ENCODE assay signal across 7 cellular contexts in the genomic region with DNA sequence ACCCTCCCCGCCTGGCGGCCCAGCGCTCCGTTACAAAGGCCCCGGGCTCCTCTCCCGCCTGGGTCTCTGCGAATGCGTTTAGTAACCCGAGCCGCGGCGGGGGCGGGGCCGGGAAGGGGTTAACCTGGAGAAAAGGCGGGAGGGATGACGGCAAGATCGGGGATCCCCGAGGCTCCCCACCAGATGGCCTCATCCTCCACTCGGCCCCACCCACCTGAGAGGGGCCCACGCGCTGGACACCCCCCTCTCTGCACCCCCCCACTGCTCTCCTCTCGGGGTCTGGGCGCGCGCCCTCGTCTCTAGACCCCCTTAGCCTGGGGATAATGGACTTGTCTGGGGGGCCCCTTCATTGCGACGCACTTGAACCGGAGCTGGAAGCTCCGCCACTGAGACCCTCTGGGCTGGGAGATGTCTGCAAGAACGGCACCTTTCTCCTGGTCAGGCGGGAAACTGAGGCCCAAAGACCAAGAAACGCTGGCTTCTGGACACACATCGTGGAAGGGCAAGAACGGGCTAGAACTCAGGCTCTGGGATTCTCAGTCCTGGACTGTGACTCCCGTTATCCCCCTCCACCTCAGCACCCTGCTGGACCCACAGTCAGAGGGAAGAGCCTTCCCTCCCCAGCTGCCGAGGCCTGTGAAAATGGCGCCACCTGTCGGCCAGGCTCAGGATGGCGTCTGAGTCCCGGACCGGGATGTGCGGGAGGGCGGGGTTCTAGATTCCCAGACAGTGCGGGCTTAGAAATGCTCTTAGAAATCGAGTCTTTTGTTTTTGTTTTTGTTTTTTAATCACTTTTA. TPM values are rescaled to one million over a fixed set of nuclear protein-coding genes. Genes with fewer than 3 reads are reported as not detected.
DNase-seq lines count a peak whose midpoint lies in the region; ATAC-seq and TF ChIP-seq lines count a peak whose summit lies in the region.

No MANE protein-coding gene starts in this region.

- peaks cover 40% of the 10 kb centered on the region for H3K4me1 Mint-ChIP-seq in T-helper 17 cell

- intact Hi-C loops in left ventricle myocardium superior (cut with micrococcal nuclease) = no loop called here

- TF ChIP-seq CTCF in GM13977 (IDR thresholded peaks at IDR 0.05; ENCODE audit: extremely low read depth, insufficient read depth, missing control alignments) = peak; percentile 98

- peak; percentile 87 for DNase-seq in GM13977 (ENCODE audit: low spot score)
- DNase-seq in NCI-H1694 (lab: John Stamatoyannopoulos, UW) = peak; percentile 92
- peak; percentile 74 to 86 (median 74) for DNase-seq in T-helper 17 cell
- DNase-seq in amniotic epithelial cell (ENCODE audit: low read depth) = peak; percentile 67
- peak; percentile 93 for DNase-seq in left ventricle myocardium superior
- DNase-seq in retina = peak; percentile 96
- no peak for DNase-seq in cortex of kidney (lab: John Stamatoyannopoulos, UW)

- peak overlapping the region; percentile 47 for H3K27ac Mint-ChIP-seq in T-helper 17 cell

- no peaks in the 10 kb centered on the region for H3K9me3 ChIP-seq in T-helper 17 cell (ENCODE audit: control insufficient read depth, low read length, poor library complexity, severe bottlenecking)

- peaks cover 8% of the 10 kb centered on the region for H3K36me3 Mint-ChIP-seq in T-helper 17 cell (ENCODE audit: low read depth)

- ATAC-seq in T-helper 17 cell = peak; percentile 69
- ATAC-seq in left ventricle myocardium superior = peak; percentile 61

- in situ Hi-C loops in GM13977 (cut with MboI; ENCODE audit: low pct_unique_long_range_greater_than_20kb, low sequenced_read_pairs, unreplicated experiment) = no loop called here

- peak overlapping the region; percentile 25 for H3K4me3 Mint-ChIP-seq in T-helper 17 cell

- peaks cover 29% of the 10 kb centered on the region for H3K27me3 Mint-ChIP-seq in T-helper 17 cell

RNA-seq across cellular contexts. Expression of a gene that starts 2.9 kb away (rescaled TPM):
- 100 to 1,000 TPM; 198 to 230 TPM for total RNA-seq in T-helper 17 cell
- total RNA-seq in left ventricle myocardium superior = 294 TPM

RNA-seq across cellular contexts. Expression of a gene that starts 21.6 kb away (rescaled TPM):
- total RNA-seq in T-helper 17 cell (100 to 1,000 TPM; 124 to 141 TPM), left ventricle myocardium superior (16.4 TPM)
